8 cellular contexts compared by ENCODE assay signal in the genomic region with DNA sequence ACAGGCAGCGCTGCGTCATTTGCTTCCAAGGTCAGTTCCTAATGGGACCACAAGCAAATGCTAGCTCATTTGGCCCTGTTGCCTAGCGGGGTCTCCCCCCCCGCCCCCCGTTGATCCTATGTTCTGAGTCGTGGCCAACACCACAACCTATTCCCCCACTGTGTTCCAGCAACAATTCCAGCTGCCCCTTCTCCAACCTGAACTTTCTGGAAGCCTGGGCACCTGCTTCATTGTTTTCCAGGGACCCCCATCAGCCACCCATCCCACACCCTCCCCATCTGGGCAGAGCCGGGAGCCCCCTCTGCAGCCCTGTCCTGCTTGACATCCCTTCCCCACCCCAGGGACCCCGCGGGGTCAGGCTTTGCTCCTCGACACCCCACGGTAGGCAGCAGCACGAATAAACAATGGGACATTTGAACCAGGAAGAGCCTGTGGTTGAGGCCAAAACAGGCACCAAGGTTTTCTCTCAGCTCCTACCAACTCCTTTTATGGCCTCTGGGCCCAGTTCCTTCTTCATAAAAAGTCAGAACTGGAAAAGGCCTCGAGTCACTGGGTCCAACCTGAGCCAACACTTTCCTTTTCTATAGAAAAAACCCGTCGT. TPM values are rescaled to one million over a fixed set of nuclear protein-coding genes. Genes with fewer than 3 reads are reported as not detected.
DNase-seq lines count a peak whose midpoint lies in the region; FAIRE-seq and TF ChIP-seq lines count a peak whose summit lies in the region.

No MANE protein-coding gene starts in this region.

- no peak overlapping the region for H2AFZ ChIP-seq in OCI-LY7 (ENCODE audit: low read length)

- H3K9me3 ChIP-seq in OCI-LY7 (ENCODE audit: low read length): no peaks in the 10 kb centered on the region
- no peaks in the 10 kb centered on the region for H3K9me3 ChIP-seq in muscle layer of duodenum (ENCODE audit: control insufficient read depth in 1 of 2, low read length in 2 of 2)

- H3K36me3 ChIP-seq in OCI-LY7 (ENCODE audit: insufficient read depth, low read length) (no peaks in the 10 kb centered on the region), muscle layer of duodenum (ENCODE audit: control insufficient read depth in 1 of 2, insufficient read depth in 2 of 2, low read length in 2 of 2) (peaks cover 0 to 6% of the 10 kb centered on the region in 2 donors)

- intact Hi-C loops in OCI-LY7 (cut with micrococcal nuclease; ENCODE audit: unreplicated experiment) (loop anchor here (1.0 to 5.0 kb wide), 5 partner anchors 49 to 289 kb away; a partner anchor contains a TSS), dorsolateral prefrontal cortex (cut with DNase I) (loop anchor here (2.0 to 5.0 kb wide), 3 partner anchors 69 to 169 kb away; a partner anchor contains a TSS)

- no peak overlapping the region for H3K4me3 ChIP-seq in AG10803 (ENCODE audit: low read length)
- peak overlapping the region; percentile 60 for H3K4me3 ChIP-seq in OCI-LY7 (ENCODE audit: low read depth, low read length, poor library complexity, severe bottlenecking)
- H3K4me3 ChIP-seq in dorsolateral prefrontal cortex: peak overlapping the region; percentile 30 to 79 (median 62)
- H3K4me3 ChIP-seq in muscle layer of duodenum (ENCODE audit: low read depth in 1 of 2, low read length in 2 of 2): peak overlapping the region in 1 of 2 donors; percentile 72

- peak overlapping the region; percentile 99 for H3K27ac ChIP-seq in OCI-LY7 (ENCODE audit: low read depth, low read length, poor library complexity, severe bottlenecking)
- peak overlapping the region; percentile 95 to 100 (median 100) for H3K27ac ChIP-seq in dorsolateral prefrontal cortex
- H3K27ac ChIP-seq in muscle layer of duodenum (ENCODE audit: low read length): peak overlapping the region; percentile 91

- no peaks in the 10 kb centered on the region for H3K79me2 ChIP-seq in OCI-LY7 (ENCODE audit: insufficient read depth, low read depth, low read length)

- peak overlapping the region; percentile 94 for H3K4me2 ChIP-seq in OCI-LY7 (ENCODE audit: low read length)

- FAIRE-seq in GM19239 (lab: Jason Lieb, UNC): peak; percentile 61

- H3K4me1 ChIP-seq in OCI-LY7 (ENCODE audit: insufficient read depth, low read length, poor library complexity, severe bottlenecking): peaks cover 79% of the 10 kb centered on the region
- peaks cover 13 to 35% of the 10 kb centered on the region in 2 donors for H3K4me1 ChIP-seq in muscle layer of duodenum (ENCODE audit: control insufficient read depth in 1 of 2, insufficient read depth in 2 of 2, low read length in 2 of 2)

- POLR2A ChIA-PET in OCI-LY7 (lab: Charles Lee): interaction anchor here (0.5 to 5.9 kb wide), 19 partner anchors 12 to 219 kb away, joined by 3 to 201 read pairs (median 4); a partner anchor contains a TSS

- CTCF ChIA-PET in OCI-LY7 (lab: Charles Lee; ENCODE audit: unreplicated experiment): interaction anchor here (0.6 to 8.5 kb wide), 8 partner anchors 8 to 102 kb away, joined by 3 to 136 read pairs (median 4); no protein-coding TSS in a partner anchor

- DNase-seq in AG10803 (ENCODE audit: low read depth) (peak; percentile 9), GM19239 (ENCODE audit: insufficient read length, low spot score) (no peak), OCI-LY7 (ENCODE audit: low spot score) (peak; percentile 44), dorsolateral prefrontal cortex (no peak), NCI-H2029 (lab: John Stamatoyannopoulos, UW) (no peak), KG1 (lab: John Stamatoyannopoulos, UW) (no peak), NCI-H2081 (lab: John Stamatoyannopoulos, UW) (no peak)

- H3K27me3 ChIP-seq in dorsolateral prefrontal cortex: no peaks in the 10 kb centered on the region
- no peaks in the 10 kb centered on the region for H3K27me3 ChIP-seq in muscle layer of duodenum (ENCODE audit: low read depth, low read length)

- H3K9me2 ChIP-seq in OCI-LY7 (ENCODE audit: insufficient read depth, low read length): no peaks in the 10 kb centered on the region

- TSS peak; percentile 96 for BruUV-seq in OCI-LY7 (replicated peaks; lab: Mats Ljungman, UMichigan)

- TF ChIP-seq CTCF in AG10803 (conservative IDR thresholded peaks at IDR 0.05; ENCODE audit: low read length) (no peak), OCI-LY7 (conservative IDR thresholded peaks at IDR 0.05; ENCODE audit: low read length) (no peak), dorsolateral prefrontal cortex (IDR thresholded peaks at IDR 0.05 in 54 of 56, conservative IDR thresholded peaks at IDR 0.05 in 2 of 56; ENCODE audit: low read depth in 1 of 56, partially characterized antibody in 56 of 56) (no peak)

- no peaks in the 10 kb centered on the region for H4K20me1 ChIP-seq in OCI-LY7 (ENCODE audit: insufficient read depth, low read length)

RNA-seq across cellular contexts. Expression of a gene that starts 20.5 kb away (rescaled TPM):
- total RNA-seq in OCI-LY7 (2014; rRNA removed; shearing (Covaris generic)): not detected in 2 replicates
- total RNA-seq in OCI-LY7 (2022) (not detected in 2 replicates), dorsolateral prefrontal cortex (not detected)

Comparison
In these comparisons a context has a peak if more than half of its experiments do, and no peak if none do; other contexts are left out.
1. DNase-seq: peak in AG10803 (single experiment) and OCI-LY7 (single experiment); none in GM19239 (single experiment), dorsolateral prefrontal cortex (0 of 10), NCI-H2029 (single experiment), KG1 (single experiment) and NCI-H2081 (0 of 2).
2. Peak in every context shown above with its lines, with median percentiles within 50 percentile points of each other: H3K27ac ChIP-seq.